15 cellular contexts compared by ENCODE assay signal in genomic region chr4:143232277-143232676, GRCh38. TPM values are rescaled to one million over a fixed set of nuclear protein-coding genes. Genes with fewer than 3 reads are reported as not detected.
DNase-seq lines count a peak whose midpoint lies in the region; ATAC-seq and TF ChIP-seq lines count a peak whose summit lies in the region.
"Had no signal": no experiment of that assay in that cellular context is flagged by ENCODE, and none has a peak within 500 bp of the region (broad histone marks: within the 10 kb centered on the region; RNA-seq: fewer than 3 reads in every experiment).

No MANE protein-coding gene starts in this region.

- no peaks in the 10 kb centered on the region for H3K36me3 Mint-ChIP-seq in glutamatergic neuron (ENCODE audit: unreplicated experiment)
- H3K36me3 Mint-ChIP-seq: CD14-positive monocyte; CD8-positive, alpha-beta T cell had no signal

- H3K9me3 ChIP-seq in RWPE2 (ENCODE audit: severe bottlenecking), result no peaks in the 10 kb centered on the region
- H3K9me3 ChIP-seq in hepatocyte (ENCODE audit: low read depth), result no peaks in the 10 kb centered on the region
- no peaks in the 10 kb centered on the region for H3K9me3 ChIP-seq in neutrophil
- H3K9me3 ChIP-seq: A549 had no signal

- H3K4me1 ChIP-seq in RWPE2 (ENCODE audit: insufficient read depth, poor library complexity, severe bottlenecking) (no peaks in the 10 kb centered on the region), hepatocyte (ENCODE audit: insufficient read depth) (no peaks in the 10 kb centered on the region), neutrophil (ENCODE audit: control insufficient read depth in 1 of 2, insufficient read depth in 1 of 2, low read depth in 1 of 2, low read length in 1 of 2) (peaks cover 16 to 19% of the 10 kb centered on the region in 2 experiments)
- H3K4me1 ChIP-seq: A549 had no signal

- no peaks in the 10 kb centered on the region for H3K36me3 ChIP-seq in RWPE2 (ENCODE audit: low read depth)
- H3K36me3 ChIP-seq in hepatocyte (replicated peaks; ENCODE audit: insufficient read depth, low read depth), result no peaks in the 10 kb centered on the region
- no peaks in the 10 kb centered on the region for H3K36me3 ChIP-seq in neutrophil

- 41% methylated on average over 2 of the region's 2 CpGs for WGBS in hepatocyte (ENCODE audit: low lambda C conversion rate, missing lambda C conversion rate)

- no peaks in the 10 kb centered on the region for H3K79me2 ChIP-seq in hepatocyte

- H3K27ac ChIP-seq in RWPE2 (ENCODE audit: poor library complexity, severe bottlenecking) (no peak overlapping the region), hepatocyte (peak overlapping the region; percentile 59), neutrophil (peak overlapping the region; percentile 81)
- H3K27ac ChIP-seq: A549, HL-60 had no signal

- H2AFZ ChIP-seq in hepatocyte, result no peak overlapping the region

- H3K27ac Mint-ChIP-seq in glutamatergic neuron (ENCODE audit: unreplicated experiment), result no peak overlapping the region
- H3K27ac Mint-ChIP-seq: CD8-positive, alpha-beta T cell had no signal

- H3K4me2 ChIP-seq in hepatocyte, result no peak overlapping the region
- H3K4me2 ChIP-seq: A549 had no signal

- DNase-seq in HT-29 (ENCODE audit: low spot score) (peak; percentile 18), RWPE2 (ENCODE audit: low spot score) (no peak), hepatocyte (ENCODE audit: low spot score) (peak; percentile 11), glutamatergic neuron (no peak), globus pallidus (ENCODE audit: low spot score) (no peak), AG20443 (ENCODE audit: low spot score) (no peak)
- DNase-seq: CD8-positive, alpha-beta T cell; COR-L47; DMS53; H7; KBM-7 had no signal

- H3K9me3 Mint-ChIP-seq in glutamatergic neuron (ENCODE audit: unreplicated experiment), result no peaks in the 10 kb centered on the region
- H3K9me3 Mint-ChIP-seq: CD14-positive monocyte; CD8-positive, alpha-beta T cell had no signal

- TF ChIP-seq CTCF in RWPE2 (IDR thresholded peaks at IDR 0.05; ENCODE audit: poor library complexity, severe bottlenecking), result no peak
- TF ChIP-seq CTCF in hepatocyte (IDR thresholded peaks at IDR 0.05; ENCODE audit: poor library complexity), result no peak
- no peak for TF ChIP-seq CTCF in neutrophil (IDR thresholded peaks at IDR 0.05)
- TF ChIP-seq CTCF in glutamatergic neuron (IDR thresholded peaks at IDR 0.05; ENCODE audit: partially characterized antibody, unreplicated experiment), result no peak

- H3K27me3 ChIP-seq in RWPE2 (ENCODE audit: insufficient read depth, poor library complexity, severe bottlenecking) (no peaks in the 10 kb centered on the region), hepatocyte (no peaks in the 10 kb centered on the region), neutrophil (no peaks in the 10 kb centered on the region)

- H3K4me3 ChIP-seq in RWPE2 (ENCODE audit: severe bottlenecking) (no peak overlapping the region), hepatocyte (no peak overlapping the region), neutrophil (ENCODE audit: low read depth in 1 of 2, low read length in 1 of 2) (no peak overlapping the region)
- H3K4me3 ChIP-seq: A549 had no signal

- H3K9me2 ChIP-seq in hepatocyte (replicated peaks; ENCODE audit: insufficient read depth), result no peaks in the 10 kb centered on the region

- no peak overlapping the region for H3K4me3 Mint-ChIP-seq in glutamatergic neuron (ENCODE audit: unreplicated experiment)
- H3K4me3 Mint-ChIP-seq: CD14-positive monocyte; CD8-positive, alpha-beta T cell had no signal

- no peaks in the 10 kb centered on the region for H3K27me3 Mint-ChIP-seq in glutamatergic neuron (ENCODE audit: unreplicated experiment)

- H4K20me1 ChIP-seq in hepatocyte (ENCODE audit: insufficient read depth, poor library complexity, severe bottlenecking), result no peaks in the 10 kb centered on the region

- H3K4me1 Mint-ChIP-seq in glutamatergic neuron (ENCODE audit: low read depth, unreplicated experiment), result no peaks in the 10 kb centered on the region

- ATAC-seq in RWPE2 (ENCODE audit: low read depth), result peak; percentile 45; the same call in 1 of the 3 replicates
- ATAC-seq: A549; CD8-positive, alpha-beta T cell had no signal

RNA-seq across cellular contexts. Expression of gene USP38, which starts 47.6 kb away (rescaled TPM):
- 21.1 and 21.2 TPM in 2 replicates for total RNA-seq in HT-29 (2014; rRNA removed; shearing (Covaris generic))
- total RNA-seq in hepatocyte (30.3 and 34.4 TPM in 2 replicates), glutamatergic neuron (ENCODE audit: unreplicated experiment) (15.9 TPM)
- 7.7 and 9.1 TPM in 2 replicates for polyA plus RNA-seq in hepatocyte

Comparison
In these comparisons a context has a peak if more than half of its experiments do, and no peak if none do; other contexts are left out.
1. DNase-seq: peak in HT-29 (single experiment) and hepatocyte (single experiment); none in RWPE2 (single experiment), glutamatergic neuron (single experiment), globus pallidus (single experiment) and AG20443 (single experiment).